In the genomic region with DNA sequence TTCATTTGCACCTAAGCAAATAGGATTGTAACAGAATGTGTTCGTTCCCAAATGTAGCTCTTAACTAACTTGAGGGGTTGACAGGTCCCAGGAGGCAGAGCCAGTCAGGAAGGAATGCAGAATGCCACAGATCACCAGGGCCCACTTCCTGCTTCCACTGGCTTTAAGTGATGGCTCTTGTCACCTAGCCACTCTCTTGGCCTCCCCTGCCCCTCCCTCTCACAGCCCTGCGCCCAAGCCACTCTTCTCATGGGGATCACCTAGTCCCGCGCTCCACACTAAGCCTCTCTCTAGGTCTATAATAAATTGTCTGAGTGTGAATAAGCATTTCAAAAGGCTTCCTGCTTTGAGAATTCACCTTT, we compare ENCODE assay signal across 1 cellular context.
TF ChIP-seq lines count a peak whose summit lies in the region.

No MANE protein-coding gene starts in this region.

TF ChIP-seq in IMR-90, 13 proteins besides CTCF, POLR2A, EP300 and RAD21:
- TF ChIP-seq CHD1 (IDR thresholded peaks at IDR 0.05; ENCODE audit: low read depth, low read length) (no peak), SMC3 (IDR thresholded peaks at IDR 0.05; ENCODE audit: low read depth, low read length) (no peak), NFE2L2 (IDR thresholded peaks at IDR 0.05; ENCODE audit: low read depth, low read length) (no peak)
